Comparison of ENCODE assay signal across 8 cellular contexts in genomic region chr22:26047516-26047915, GRCh38.
"Had no signal": no experiment of that assay in that cellular context is flagged by ENCODE, and none has a peak within 500 bp of the region (broad histone marks: within the 10 kb centered on the region; RNA-seq: fewer than 3 reads in every experiment).

No MANE protein-coding gene starts in this region.

- FAIRE-seq: G401.6, GM12878, GM12891, GM12892, GM18507, GM19239 had no signal

- H3K4me3 ChIP-seq: GM12878 had no signal

- DNase-seq: GDM1, GF-D8 had no signal

- ATAC-seq: GM12878 had no signal
